ENCODE assay signal across 11 cellular contexts in genomic region chr15:43911235-43911661, GRCh38.
A peak's percentile ranks its signal among the peaks of the same experiment; 100 is the strongest.
DNase-seq lines count a peak whose midpoint lies in the region; ATAC-seq, FAIRE-seq and TF ChIP-seq lines count a peak whose summit lies in the region.
"Had no signal": no experiment of that assay in that cellular context is flagged by ENCODE, and none has a peak within 500 bp of the region (broad histone marks: within the 10 kb centered on the region; RNA-seq: fewer than 3 reads in every experiment).

No MANE protein-coding gene starts in this region.

- POLR2A ChIA-PET in endothelial cell of umbilical vein (lab: Charles Lee) = no interaction called here

- DNase-seq in AG10803 (ENCODE audit: low read depth) (peak; percentile 98), NCI-H446 treated with DMSO at 0.1 percent for 48 hours (lab: John Stamatoyannopoulos, UW) (peak; percentile 57), endothelial cell of umbilical vein (ENCODE audit: low read depth, low spot score) (peak; percentile 91), midbrain (lab: John Stamatoyannopoulos, UW) (peak; percentile 62), HuH-7.5 (ENCODE audit: low spot score) (no peak), body of pancreas (no peak), T-helper 17 cell (no peak)
- no peak for DNase-seq in stimulated activated naive CD8-positive, alpha-beta T cell treated with anti-CD3 and anti-CD28 coated beads, Interleukin-15, Interleukin-2, amounts not matched to agents 100 U/mL and 50 U/mL, for 24 hours
- DNase-seq: NCI-H1436, SW 1271 had no signal

- H3K27ac ChIP-seq in endothelial cell of umbilical vein (ENCODE audit: insufficient read depth, low read depth, low read length) (peak overlapping the region; percentile 89), body of pancreas (no peak overlapping the region)

- no peak overlapping the region for H3K4me3 Mint-ChIP-seq in T-helper 17 cell
- H3K4me3 Mint-ChIP-seq: natural killer cell treated with Interleukin-12 subunit alpha and Interleukin-12 subunit beta and Interleukin-15 and Interleukin-18, amount 100 ng/mL, for 72 hours had no signal

- no peaks in the 10 kb centered on the region for H3K36me3 Mint-ChIP-seq in T-helper 17 cell (ENCODE audit: low read depth)
- H3K36me3 Mint-ChIP-seq: natural killer cell treated with Interleukin-12 subunit alpha and Interleukin-12 subunit beta and Interleukin-15 and Interleukin-18, amount 100 ng/mL, for 72 hours had no signal

- 73 to 77% methylated on average over 3 of the region's 3 CpGs for WGBS in body of pancreas, 2 donors

- CTCF ChIA-PET in endothelial cell of umbilical vein (lab: Charles Lee) = interaction anchor here (0.6 to 1.2 kb wide), 3 partner anchors 189 to 311 kb away, joined by 3 read pairs; no protein-coding TSS in a partner anchor

- H3K27me3 Mint-ChIP-seq in T-helper 17 cell = peaks cover 9% of the 10 kb centered on the region

- TF ChIP-seq CTCF in AG10803 (conservative IDR thresholded peaks at IDR 0.05; ENCODE audit: low read length) (no peak), endothelial cell of umbilical vein (IDR thresholded peaks at IDR 0.05; ENCODE audit: extremely low read depth in 1 of 2, insufficient read depth in 1 of 2, low read depth in 1 of 2, low read length in 2 of 2) (no peak), body of pancreas (IDR thresholded peaks at IDR 0.05) (no peak)

- H3K9me3 ChIP-seq in endothelial cell of umbilical vein (replicated peaks; ENCODE audit: control insufficient read depth, insufficient read depth, low read length) (no peaks in the 10 kb centered on the region), body of pancreas (no peaks in the 10 kb centered on the region), T-helper 17 cell (ENCODE audit: control insufficient read depth, low read length, poor library complexity, severe bottlenecking) (no peaks in the 10 kb centered on the region)

- no peaks in the 10 kb centered on the region for H4K20me1 ChIP-seq in endothelial cell of umbilical vein (replicated peaks; ENCODE audit: control insufficient read depth, extremely low read depth, insufficient read depth, low read length)

- no peak overlapping the region for H3K27ac Mint-ChIP-seq in T-helper 17 cell
- H3K27ac Mint-ChIP-seq: natural killer cell treated with Interleukin-12 subunit alpha and Interleukin-12 subunit beta and Interleukin-15 and Interleukin-18, amount 100 ng/mL, for 72 hours had no signal

- no peak overlapping the region for H2AFZ ChIP-seq in endothelial cell of umbilical vein (ENCODE audit: low read depth, low read length)

- H3K4me1 ChIP-seq in endothelial cell of umbilical vein (ENCODE audit: control insufficient read depth, extremely low read depth, insufficient read depth, low read length) (peaks cover 38% of the 10 kb centered on the region), body of pancreas (no peaks in the 10 kb centered on the region)

- H3K4me3 ChIP-seq in AG10803 (ENCODE audit: low read length) = no peak overlapping the region
- H3K4me3 ChIP-seq in endothelial cell of umbilical vein (replicated peaks in 1 of 3; ENCODE audit: insufficient read depth in 1 of 3, low read depth in 1 of 3, low read length in 3 of 3) = no peak overlapping the region
- H3K4me3 ChIP-seq in body of pancreas = no peak overlapping the region

- TF ChIP-seq POLR2A in endothelial cell of umbilical vein (IDR thresholded peaks at IDR 0.05; ENCODE audit: low read depth, low read length) (no peak), body of pancreas (IDR thresholded peaks at IDR 0.05) (no peak)

- H3K9ac ChIP-seq in endothelial cell of umbilical vein (replicated peaks; ENCODE audit: extremely low read depth, insufficient read depth, low read length) = no peak overlapping the region

- ATAC-seq in body of pancreas (no peak), T-helper 17 cell (no peak)
- no peak for ATAC-seq in stimulated activated naive CD8-positive, alpha-beta T cell treated with anti-CD3 and anti-CD28 coated beads, Interleukin-15, Interleukin-2, amounts not matched to agents 100 U/mL and 50 U/mL, for 24 hours
- ATAC-seq: natural killer cell treated with Interleukin-12 subunit alpha and Interleukin-12 subunit beta and Interleukin-15 and Interleukin-18, amount 100 ng/mL, for 72 hours had no signal

- H3K27me3 ChIP-seq in endothelial cell of umbilical vein (ENCODE audit: control insufficient read depth in 2 of 2, insufficient read depth in 2 of 2, low read length in 2 of 2) (no peaks in the 10 kb centered on the region), body of pancreas (no peaks in the 10 kb centered on the region)

- H3K4me1 Mint-ChIP-seq in T-helper 17 cell = no peaks in the 10 kb centered on the region

- no peaks in the 10 kb centered on the region for H3K9me1 ChIP-seq in endothelial cell of umbilical vein (replicated peaks; ENCODE audit: control insufficient read depth, extremely low read depth, insufficient read depth, low read length)

- no TSS peak for BruUV-seq in endothelial cell of umbilical vein (replicated peaks; lab: Mats Ljungman, UMichigan)

- H3K36me3 ChIP-seq in endothelial cell of umbilical vein (ENCODE audit: control insufficient read depth in 2 of 2, extremely low read depth in 1 of 2, insufficient read depth in 2 of 2, low read length in 2 of 2) (peaks cover 0 to 5% of the 10 kb centered on the region in 2 experiments), body of pancreas (replicated peaks in 1 of 2; ENCODE audit: insufficient read depth in 1 of 2, low read depth in 2 of 2) (no peaks in the 10 kb centered on the region)

- FAIRE-seq in endothelial cell of umbilical vein (lab: Jason Lieb, UNC) = peak; percentile 99

- dilution Hi-C loops in endothelial cell of umbilical vein (cut with MboI; ENCODE audit: extremely low pct_ligation_motif_present, low sequenced_read_pairs) = no loop called here

- H3K4me2 ChIP-seq in endothelial cell of umbilical vein (ENCODE audit: insufficient read depth, low read length) = peak overlapping the region; percentile 27

- intact Hi-C loops in endothelial cell of umbilical vein (cut with micrococcal nuclease) (loop anchor here (1.0 to 10.0 kb wide), 3 partner anchors 87 to 376 kb away; partner anchors contain the start of genes FRMD5 and GOLM2), body of pancreas (cut with DNase I) (no loop called here)

- no peaks in the 10 kb centered on the region for H3K79me2 ChIP-seq in endothelial cell of umbilical vein (ENCODE audit: control insufficient read depth, insufficient read depth, low read length)

TF ChIP-seq in endothelial cell of umbilical vein, 7 proteins besides CTCF, POLR2A, EP300 and RAD21:
- TF ChIP-seq MYC (IDR thresholded peaks at IDR 0.05; ENCODE audit: low read depth, low read length) (no peak), GATA2 (IDR thresholded peaks at IDR 0.05; ENCODE audit: insufficient read depth, insufficient read length, low read depth, low read length) (peak; percentile 49), FOS (IDR thresholded peaks at IDR 0.05; ENCODE audit: borderline replicate concordance, insufficient read depth, low read length) (peak; percentile 86), JUN (IDR thresholded peaks at IDR 0.05; ENCODE audit: borderline replicate concordance, insufficient read depth, insufficient read length, low read depth) (peak; percentile 89)
TF ChIP-seq in endothelial cell of umbilical vein: peak in this region for 3.

Comparison
In these comparisons a context has a peak if more than half of its experiments do, and no peak if none do; other contexts are left out.
1. DNase-seq: peak in AG10803 (single experiment), NCI-H446 treated with DMSO at 0.1 percent for 48 hours (single experiment), endothelial cell of umbilical vein (single experiment) and midbrain (single experiment); none in HuH-7.5 (single experiment), body of pancreas (0 of 4), stimulated activated naive CD8-positive, alpha-beta T cell treated with anti-CD3 and anti-CD28 coated beads, Interleukin-15, Interleukin-2, amounts not matched to agents 100 U/mL and 50 U/mL, for 24 hours (single experiment) and T-helper 17 cell (0 of 3).